ENCODE assay signal across 14 cellular contexts in the genomic region with DNA sequence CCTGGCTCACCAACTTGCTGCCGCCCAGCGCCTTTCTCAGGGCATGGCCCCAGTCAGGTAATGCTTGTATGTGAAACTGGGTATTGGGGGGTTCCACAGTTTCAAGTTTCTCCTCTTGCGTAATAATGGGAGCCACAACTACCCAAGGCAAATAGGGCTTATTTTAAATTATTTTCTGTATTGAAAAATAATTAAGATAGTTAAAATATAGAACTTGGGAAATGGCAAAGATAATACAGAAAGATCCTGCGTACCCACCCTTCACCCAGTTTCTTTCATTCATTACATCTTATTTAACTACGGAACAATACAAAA. TPM values are rescaled to one million over a fixed set of nuclear protein-coding genes. Genes with fewer than 3 reads are reported as not detected.
DNase-seq lines count a peak whose midpoint lies in the region; ATAC-seq and TF ChIP-seq lines count a peak whose summit lies in the region.
"Had no signal": no experiment of that assay in that cellular context is flagged by ENCODE, and none has a peak within 500 bp of the region (broad histone marks: within the 10 kb centered on the region; RNA-seq: fewer than 3 reads in every experiment).

No MANE protein-coding gene starts in this region.

- H3K27me3 ChIP-seq in heart left ventricle = peaks cover 0 to 39% (median 0%) of the 10 kb centered on the region in 9 donors
- H3K27me3 ChIP-seq in breast epithelium = peaks cover 0 to 24% of the 10 kb centered on the region in 2 donors
- peaks cover 0 to 59% (median 18%) of the 10 kb centered on the region in 3 donors for H3K27me3 ChIP-seq in stomach

- no peak for TF ChIP-seq CTCF in heart left ventricle (IDR thresholded peaks at IDR 0.05)
- no peak for TF ChIP-seq CTCF in breast epithelium (IDR thresholded peaks at IDR 0.05)
- TF ChIP-seq CTCF in stomach (IDR thresholded peaks at IDR 0.05) = no peak

- POLR2A ChIA-PET in activated CD4-positive, alpha-beta memory T cell treated with anti-CD3 and anti-CD28 coated beads, Interleukin-2, amount 10 ng/mL, durations not matched to agents 7 days and 5 days (lab: Charles Lee) = no interaction called here

- WGBS in heart left ventricle, 4 donors = 33 to 57% (median 45%) methylated on average over 4 to 5 of the region's 5 CpGs
- 39 to 58% (median 55%) methylated on average over 5 of the region's 5 CpGs for WGBS in stomach, 5 donors

- H3K36me3 ChIP-seq in heart left ventricle = no peaks in the 10 kb centered on the region
- H3K36me3 ChIP-seq in breast epithelium = no peaks in the 10 kb centered on the region
- no peaks in the 10 kb centered on the region for H3K36me3 ChIP-seq in stomach

- peak overlapping the region; percentile 42 to 65 (median 56) for H3K4me3 ChIP-seq in heart left ventricle
- peak overlapping the region in 2 of 3 donors; percentile 50 to 61 for H3K4me3 ChIP-seq in breast epithelium
- H3K4me3 ChIP-seq in iPS-18c (ENCODE audit: insufficient read depth, low read depth, low read length) = peak overlapping the region; percentile 58; the same call in 1 of the 2 replicates
- H3K4me3 ChIP-seq in stomach = peak overlapping the region in 3 of 4 donors; percentile 27 to 39 (median 33)

- H3K9me3 ChIP-seq in heart left ventricle (no peaks in the 10 kb centered on the region), breast epithelium (no peaks in the 10 kb centered on the region), iPS-18c (ENCODE audit: control insufficient read depth, insufficient read depth, low read length) (no peaks in the 10 kb centered on the region), stomach (no peaks in the 10 kb centered on the region)

- peak overlapping the region in 2 of 12 donors; percentile 46 to 64 for H3K27ac ChIP-seq in heart left ventricle
- no peak overlapping the region for H3K27ac ChIP-seq in breast epithelium
- H3K27ac ChIP-seq in stomach = no peak overlapping the region
- H3K27ac ChIP-seq: KMS-11 had no signal

- no peaks in the 10 kb centered on the region for H3K9me3 Mint-ChIP-seq in activated CD4-positive, alpha-beta memory T cell treated with anti-CD3 and anti-CD28 coated beads, Interleukin-2, amount 10 ng/mL, durations not matched to agents 7 days and 5 days
- H3K9me3 Mint-ChIP-seq: dendritic cell treated with granulocyte-macrophage colony-stimulating factor and Interleukin-4, amounts not matched to agents 40 ng/mL and 50 ng/mL, for 4 days had no signal

- intact Hi-C loops in heart left ventricle (cut with DNase I) (no loop called here), Right ventricle myocardium inferior (cut with DNase I) (no loop called here), breast epithelium (cut with DNase I; ENCODE audit: low total_unique reads) (no loop called here), stomach (cut with DNase I; ENCODE audit: low total_unique reads) (no loop called here)

- ATAC-seq in heart left ventricle (no peak), Right ventricle myocardium inferior (no peak), HG02759 (IDR thresholded peaks at IDR 0.05; ENCODE audit: unreplicated experiment) (no peak)

- CTCF ChIA-PET in activated CD4-positive, alpha-beta memory T cell treated with anti-CD3 and anti-CD28 coated beads, Interleukin-2, amount 10 ng/mL, durations not matched to agents 7 days and 5 days (lab: Charles Lee) = no interaction called here

- H3K27me3 Mint-ChIP-seq in activated CD4-positive, alpha-beta memory T cell treated with anti-CD3 and anti-CD28 coated beads, Interleukin-2, amount 10 ng/mL, durations not matched to agents 7 days and 5 days = peaks cover 77% of the 10 kb centered on the region

- TF ChIP-seq POLR2A in heart left ventricle (IDR thresholded peaks at IDR 0.05) (no peak), breast epithelium (IDR thresholded peaks at IDR 0.05) (no peak), stomach (IDR thresholded peaks at IDR 0.05) (no peak), erythroblast (IDR thresholded peaks at IDR 0.05; ENCODE audit: low read length) (no peak)

- H3K27ac Mint-ChIP-seq in activated CD4-positive, alpha-beta memory T cell treated with anti-CD3 and anti-CD28 coated beads, Interleukin-2, amount 10 ng/mL, durations not matched to agents 7 days and 5 days = no peak overlapping the region
- H3K27ac Mint-ChIP-seq: dendritic cell treated with granulocyte-macrophage colony-stimulating factor and Interleukin-4, amounts not matched to agents 40 ng/mL and 50 ng/mL, for 4 days had no signal

- no peak overlapping the region for H3K4me3 Mint-ChIP-seq in activated CD4-positive, alpha-beta memory T cell treated with anti-CD3 and anti-CD28 coated beads, Interleukin-2, amount 10 ng/mL, durations not matched to agents 7 days and 5 days
- H3K4me3 Mint-ChIP-seq: dendritic cell treated with granulocyte-macrophage colony-stimulating factor and Interleukin-4, amounts not matched to agents 40 ng/mL and 50 ng/mL, for 4 days had no signal

- DNase-seq in heart left ventricle (no peak), Right ventricle myocardium inferior (ENCODE audit: missing footprints) (no peak), breast epithelium (ENCODE audit: low spot score in 2 of 2) (no peak), stomach (no peak), erythroblast (lab: John Stamatoyannopoulos, UW) (no peak)
- no peak for DNase-seq in activated CD4-positive, alpha-beta memory T cell treated with anti-CD3 and anti-CD28 coated beads, Interleukin-2, amount 10 ng/mL, durations not matched to agents 7 days and 5 days
- DNase-seq: NCI-H1694 treated with DMSO at 0.1 percent for 48 hours, NCI-H774, occipital lobe had no signal

- no peaks in the 10 kb centered on the region for H3K36me3 Mint-ChIP-seq in activated CD4-positive, alpha-beta memory T cell treated with anti-CD3 and anti-CD28 coated beads, Interleukin-2, amount 10 ng/mL, durations not matched to agents 7 days and 5 days (ENCODE audit: low read depth)

- H3K4me1 ChIP-seq in heart left ventricle (peaks cover 0 to 13% (median 0%) of the 10 kb centered on the region in 12 donors), breast epithelium (peaks cover 0 to 3% of the 10 kb centered on the region in 2 donors), stomach (peaks cover 8 to 15% (median 9%) of the 10 kb centered on the region in 4 donors)

- H3K4me1 Mint-ChIP-seq in activated CD4-positive, alpha-beta memory T cell treated with anti-CD3 and anti-CD28 coated beads, Interleukin-2, amount 10 ng/mL, durations not matched to agents 7 days and 5 days = peaks cover 11% of the 10 kb centered on the region

- TF ChIP-seq EP300 in stomach (IDR thresholded peaks at IDR 0.05) = no peak

RNA-seq across cellular contexts. Expression of a gene that starts 0.3 kb away (rescaled TPM):
- total RNA-seq in heart left ventricle (1 to 10 TPM in 7 of 9 donors, under 1 TPM in 2; 0.49 to 6.5 (median 3.0) TPM), Right ventricle myocardium inferior (0.89 TPM), breast epithelium (1 to 10 TPM in 1 of 3 donors, under 1 TPM in 1, not detected in 1; 0.66 to 1.3 TPM), stomach (not detected)
- polyA plus RNA-seq in heart left ventricle (1 to 10 TPM in 1 of 2 donors, under 1 TPM in 1; 0.57 to 4.1 TPM), stomach (under 1 TPM in 1 of 3 donors, not detected in 2; 0.18 TPM)
- total RNA-seq in activated CD4-positive, alpha-beta memory T cell treated with anti-CD3 and anti-CD28 coated beads, Interleukin-2, amount 10 ng/mL, durations not matched to agents 7 days and 5 days = not detected
- total RNA-seq: liver, occipital lobe had no signal
- polyA plus RNA-seq: liver had no signal
